ENCODE assay signal across 10 cellular contexts in the genomic region with DNA sequence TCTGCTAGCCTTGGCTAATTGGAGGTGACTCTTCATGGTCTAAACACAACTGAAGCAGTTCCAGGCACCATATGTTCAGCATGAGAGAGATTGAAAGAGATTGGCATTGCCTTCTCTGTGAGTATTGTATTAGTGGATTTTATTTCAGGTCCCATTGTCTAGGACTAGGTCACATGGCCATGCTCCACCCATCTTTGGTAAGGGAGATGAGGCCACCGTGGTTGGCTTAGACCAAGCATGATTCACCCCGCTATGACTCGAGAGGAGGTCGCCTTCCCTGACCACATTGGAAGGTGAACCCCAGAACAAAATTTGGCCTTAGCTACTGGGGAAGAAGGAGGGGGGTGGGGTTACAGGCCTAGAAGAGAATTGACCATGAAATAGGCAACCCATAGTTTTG.
A peak's percentile ranks its signal among the peaks of the same experiment; 100 is the strongest.
DNase-seq lines count a peak whose midpoint lies in the region; ATAC-seq, FAIRE-seq and TF ChIP-seq lines count a peak whose summit lies in the region.
"Had no signal": no experiment of that assay in that cellular context is flagged by ENCODE, and none has a peak within 500 bp of the region (broad histone marks: within the 10 kb centered on the region; RNA-seq: fewer than 3 reads in every experiment).

No MANE protein-coding gene starts in this region.

- WGBS in IMR-90 (ENCODE audit: extremely low coverage in 2 of 2, insufficient read length in 1 of 2), 2 experiments = 80% methylated on average over 1 of the region's 4 CpGs; no CpG with 5 or more reads in 1 of the 2 experiments

- no peak overlapping the region for H2BK20ac ChIP-seq in IMR-90 (ENCODE audit: low read depth, low read length)

- H3K27me3 ChIP-seq in IMR-90 (ENCODE audit: control insufficient read depth, insufficient read depth, low read length) (no peaks in the 10 kb centered on the region; the same call in 1 of the 2 replicates), PC-9 (ENCODE audit: insufficient read depth, low read depth) (no peaks in the 10 kb centered on the region)

- ATAC-seq in IMR-90 (ENCODE audit: low read depth) = no peak
- peak; percentile 81 for ATAC-seq in activated CD8-positive, alpha-beta T cell treated with anti-CD3 and anti-CD28 coated beads, Interleukin-2, amount 10 ng/mL, durations not matched to agents 7 days and 5 days

- no TSS peak for BruUV-seq in IMR-90 (replicated peaks; lab: Mats Ljungman, UMichigan)
- no TSS peak for BruUV-seq in Calu3 (replicated peaks; lab: Mats Ljungman, UMichigan)
- no TSS peak for BruUV-seq in PC-9 (replicated peaks; lab: Mats Ljungman, UMichigan)

- H3K79me2 ChIP-seq in PC-9 (ENCODE audit: low read depth) = no peaks in the 10 kb centered on the region

- intact Hi-C loops in IMR-90 (cut with micrococcal nuclease) = no loop called here
- intact Hi-C loops in Calu3 (cut with micrococcal nuclease; ENCODE audit: unreplicated experiment) = no loop called here
- intact Hi-C loops in kidney (cut with DNase I) = no loop called here
- intact Hi-C loops in PC-9 (cut with micrococcal nuclease; ENCODE audit: unreplicated experiment) = no loop called here

- H2AFZ ChIP-seq in IMR-90 (replicated peaks; ENCODE audit: low read length, poor library complexity) (no peak overlapping the region), PC-9 (no peak overlapping the region)

- H4K20me1 ChIP-seq in IMR-90 (ENCODE audit: insufficient read depth, low read length) (no peaks in the 10 kb centered on the region), PC-9 (ENCODE audit: insufficient read depth) (no peaks in the 10 kb centered on the region)

- no peak overlapping the region for H3K4me3 Mint-ChIP-seq in activated CD8-positive, alpha-beta T cell treated with anti-CD3 and anti-CD28 coated beads, Interleukin-2, amount 10 ng/mL, durations not matched to agents 7 days and 5 days
- H3K4me3 Mint-ChIP-seq in Calu3 (ENCODE audit: low read depth, unreplicated experiment) = no peak overlapping the region

- no peaks in the 10 kb centered on the region for H3K9me3 Mint-ChIP-seq in activated CD8-positive, alpha-beta T cell treated with anti-CD3 and anti-CD28 coated beads, Interleukin-2, amount 10 ng/mL, durations not matched to agents 7 days and 5 days (ENCODE audit: insufficient read depth)
- H3K9me3 Mint-ChIP-seq in Calu3 (ENCODE audit: low read depth, unreplicated experiment) = no peaks in the 10 kb centered on the region

- in situ Hi-C loops in IMR-90 (cut with MboI; ENCODE audit: low sequenced_read_pairs) = no loop called here

- H2AK5ac ChIP-seq in IMR-90 (ENCODE audit: low read depth, low read length) = no peak overlapping the region

- H3K36me3 Mint-ChIP-seq in activated CD8-positive, alpha-beta T cell treated with anti-CD3 and anti-CD28 coated beads, Interleukin-2, amount 10 ng/mL, durations not matched to agents 7 days and 5 days (ENCODE audit: low read depth) = no peaks in the 10 kb centered on the region
- no peaks in the 10 kb centered on the region for H3K36me3 Mint-ChIP-seq in Calu3 (ENCODE audit: insufficient read depth, unreplicated experiment)

- H3K9ac ChIP-seq in IMR-90 (ENCODE audit: low read depth, low read length) (no peak overlapping the region), kidney (ENCODE audit: low read length in 2 of 2) (no peak overlapping the region)

- no peak for FAIRE-seq in kidney (lab: Jason Lieb, UNC)
- FAIRE-seq: frontal cortex, G401.6 had no signal

- no peak overlapping the region for H3K27ac ChIP-seq in IMR-90 (ENCODE audit: insufficient read depth, low read length)
- no peak overlapping the region for H3K27ac ChIP-seq in kidney (ENCODE audit: low read depth in 2 of 2, low read length in 2 of 2)
- H3K27ac ChIP-seq in PC-9 = no peak overlapping the region

- H2BK15ac ChIP-seq in IMR-90 (ENCODE audit: low read depth, low read length) = no peak overlapping the region

- H3K4me1 ChIP-seq in IMR-90 (ENCODE audit: control insufficient read depth, insufficient read depth, low read length) (no peaks in the 10 kb centered on the region), kidney (ENCODE audit: control insufficient read depth in 1 of 2, insufficient read depth in 1 of 2, low read depth in 1 of 2, low read length in 2 of 2) (no peaks in the 10 kb centered on the region), PC-9 (replicated peaks; ENCODE audit: insufficient read depth) (no peaks in the 10 kb centered on the region)

- peaks cover 22% of the 10 kb centered on the region for H3K4me1 Mint-ChIP-seq in activated CD8-positive, alpha-beta T cell treated with anti-CD3 and anti-CD28 coated beads, Interleukin-2, amount 10 ng/mL, durations not matched to agents 7 days and 5 days (ENCODE audit: low read depth)
- H3K4me1 Mint-ChIP-seq in Calu3 (ENCODE audit: low read depth, unreplicated experiment) = no peaks in the 10 kb centered on the region

- no peak overlapping the region for H3K18ac ChIP-seq in IMR-90 (ENCODE audit: low read depth, low read length)

- no peaks in the 10 kb centered on the region for H3K9me1 ChIP-seq in IMR-90 (ENCODE audit: insufficient read depth, low read length)

- no peak overlapping the region for H2BK120ac ChIP-seq in IMR-90 (ENCODE audit: low read depth, low read length)

- peak; percentile 63 for DNase-seq in ELR (ENCODE audit: low read depth)
- peak; percentile 19 for DNase-seq in IMR-90
- DNase-seq in activated CD8-positive, alpha-beta T cell treated with anti-CD3 and anti-CD28 coated beads, Interleukin-2, amount 10 ng/mL, durations not matched to agents 7 days and 5 days = peak; percentile 58
- peak; percentile 48 for DNase-seq in renal cortical epithelial cell (ENCODE audit: low read depth)
- DNase-seq in Calu3 = no peak
- DNase-seq in kidney = no peak
- no peak for DNase-seq in PC-9
- DNase-seq in D341Med (ENCODE audit: low spot score) = no peak

- POLR2A ChIA-PET in IMR-90 (lab: Charles Lee; ENCODE audit: unreplicated experiment) = no interaction called here
- POLR2A ChIA-PET in activated CD8-positive, alpha-beta T cell treated with anti-CD3 and anti-CD28 coated beads, Interleukin-2, amount 10 ng/mL, durations not matched to agents 7 days and 5 days (lab: Charles Lee) = no interaction called here
- POLR2A ChIA-PET in PC-9 (lab: Charles Lee; ENCODE audit: unreplicated experiment) = no interaction called here

- H2BK5ac ChIP-seq in IMR-90 (ENCODE audit: low read depth, low read length, poor library complexity, severe bottlenecking) = no peak overlapping the region

- H3K36me3 ChIP-seq in IMR-90 (ENCODE audit: control insufficient read depth, insufficient read depth, low read length) (no peaks in the 10 kb centered on the region), kidney (ENCODE audit: control insufficient read depth in 1 of 2, insufficient read depth in 2 of 2, low read length in 2 of 2) (no peaks in the 10 kb centered on the region), PC-9 (ENCODE audit: low read depth) (no peaks in the 10 kb centered on the region)

- H3K27ac Mint-ChIP-seq in activated CD8-positive, alpha-beta T cell treated with anti-CD3 and anti-CD28 coated beads, Interleukin-2, amount 10 ng/mL, durations not matched to agents 7 days and 5 days = peak overlapping the region; percentile 46
- H3K27ac Mint-ChIP-seq in Calu3 (ENCODE audit: unreplicated experiment) = no peak overlapping the region

- H4K91ac ChIP-seq in IMR-90 (ENCODE audit: insufficient read depth, low read depth, low read length) = no peak overlapping the region

- dilution Hi-C loops in IMR-90 (cut with HindIII; ENCODE audit: low sequenced_read_pairs, unreplicated experiment) = no loop called here

- TF ChIP-seq CTCF in IMR-90 (conservative IDR thresholded peaks at IDR 0.05; ENCODE audit: low read depth, low read length) = no peak
- no peak for TF ChIP-seq CTCF in Calu3 (IDR thresholded peaks at IDR 0.05; ENCODE audit: unreplicated experiment)
- no peak for TF ChIP-seq CTCF in kidney (IDR thresholded peaks at IDR 0.05; ENCODE audit: borderline replicate concordance, extremely low read depth, insufficient read depth)
- TF ChIP-seq CTCF in PC-9 (conservative IDR thresholded peaks at IDR 0.05) = no peak

- no peak overlapping the region for H3K56ac ChIP-seq in IMR-90 (ENCODE audit: extremely low read depth, insufficient read depth, low read length)

- H3K4ac ChIP-seq in IMR-90 (ENCODE audit: low read depth, low read length) = no peak overlapping the region

- H3K9me3 ChIP-seq in IMR-90 (ENCODE audit: control insufficient read depth, insufficient read depth, low read length) (no peaks in the 10 kb centered on the region; the same call in 1 of the 2 replicates), kidney (ENCODE audit: control insufficient read depth in 1 of 2, low read length in 2 of 2) (no peaks in the 10 kb centered on the region), PC-9 (ENCODE audit: insufficient read depth, low read depth) (no peaks in the 10 kb centered on the region)

- CTCF ChIA-PET in IMR-90 (lab: Yijun Ruan, JAX) (no interaction called here), Calu3 (lab: Charles Lee) (no interaction called here), PC-9 (lab: Charles Lee) (no interaction called here)
- CTCF ChIA-PET in activated CD8-positive, alpha-beta T cell treated with anti-CD3 and anti-CD28 coated beads, Interleukin-2, amount 10 ng/mL, durations not matched to agents 7 days and 5 days (lab: Charles Lee) = interaction anchor here (1.8 kb wide), 1 partner anchor 103 kb away, joined by 4 read pairs; no protein-coding TSS in a partner anchor

- no peak overlapping the region for H4K8ac ChIP-seq in IMR-90 (ENCODE audit: low read depth in 2 of 2, low read length in 2 of 2)

- H3K4me2 ChIP-seq in IMR-90 (ENCODE audit: low read depth, low read length) (no peak overlapping the region), PC-9 (no peak overlapping the region)

- H3K9me2 ChIP-seq in PC-9 (ENCODE audit: insufficient read depth) = no peaks in the 10 kb centered on the region

- H4K5ac ChIP-seq in IMR-90 (ENCODE audit: low read depth, low read length) = no peak overlapping the region

- no peaks in the 10 kb centered on the region for H3F3A ChIP-seq in PC-9 (ENCODE audit: insufficient read depth, low read depth)

- no peak overlapping the region for H3K23ac ChIP-seq in IMR-90 (ENCODE audit: low read depth, low read length)

- H3K79me1 ChIP-seq in IMR-90 (ENCODE audit: low read depth in 1 of 2, low read length in 2 of 2) = no peaks in the 10 kb centered on the region

- H3K4me3 ChIP-seq in IMR-90 (ENCODE audit: insufficient read depth, low read depth, low read length) (no peak overlapping the region), kidney (ENCODE audit: low read length in 2 of 2) (no peak overlapping the region), PC-9 (no peak overlapping the region)

- H3K14ac ChIP-seq in IMR-90 (replicated peaks; ENCODE audit: low read depth, low read length) = no peak overlapping the region

- H3K27me3 Mint-ChIP-seq in activated CD8-positive, alpha-beta T cell treated with anti-CD3 and anti-CD28 coated beads, Interleukin-2, amount 10 ng/mL, durations not matched to agents 7 days and 5 days (ENCODE audit: low read depth) = no peaks in the 10 kb centered on the region
- H3K27me3 Mint-ChIP-seq in Calu3 (ENCODE audit: unreplicated experiment) = no peaks in the 10 kb centered on the region

- no peak for TF ChIP-seq POLR2A in IMR-90 (IDR thresholded peaks at IDR 0.05; ENCODE audit: low read depth, low read length)

- no peak for TF ChIP-seq RAD21 in IMR-90 (IDR thresholded peaks at IDR 0.05; ENCODE audit: low read length)

- H2AK9ac ChIP-seq in IMR-90 (replicated peaks; ENCODE audit: low read depth, low read length, poor library complexity) = no peak overlapping the region

Comparison
In these comparisons a context has a peak if more than half of its experiments do, and no peak if none do; other contexts are left out.
1. DNase-seq: peak in ELR (single experiment), IMR-90 (single experiment), activated CD8-positive, alpha-beta T cell treated with anti-CD3 and anti-CD28 coated beads, Interleukin-2, amount 10 ng/mL, durations not matched to agents 7 days and 5 days (single experiment) and renal cortical epithelial cell (single experiment); none in Calu3 (single experiment), kidney (single experiment), PC-9 (0 of 2) and D341Med (single experiment).